In the genomic region with DNA sequence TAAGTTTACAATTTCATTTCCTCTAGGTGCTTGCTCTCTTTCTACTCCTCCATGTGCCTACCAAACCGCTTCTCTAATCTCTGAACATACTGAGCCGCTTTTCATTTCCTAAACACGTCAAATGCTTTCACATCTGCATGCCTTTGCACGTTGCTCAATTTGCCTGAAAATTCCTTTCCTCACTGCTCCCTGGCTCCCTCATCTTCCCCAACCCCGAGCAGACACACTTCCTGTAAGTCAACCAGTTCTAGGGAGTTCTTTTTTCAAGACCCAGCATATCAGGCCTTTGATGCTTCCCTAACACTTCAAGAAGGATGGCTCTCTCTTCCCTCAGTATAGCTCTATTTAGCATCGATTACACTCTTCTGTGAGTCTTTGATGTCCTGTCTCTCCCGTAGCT, we compare ENCODE assay signal across 23 cellular contexts. TPM values are rescaled to one million over a fixed set of nuclear protein-coding genes. Genes with fewer than 3 reads are reported as not detected.
DNase-seq lines count a peak whose midpoint lies in the region; ATAC-seq, FAIRE-seq and TF ChIP-seq lines count a peak whose summit lies in the region.
"Had no signal": no experiment of that assay in that cellular context is flagged by ENCODE, and none has a peak within 500 bp of the region (broad histone marks: within the 10 kb centered on the region; RNA-seq: fewer than 3 reads in every experiment).

No MANE protein-coding gene starts in this region.

- no peak overlapping the region for H3K9ac ChIP-seq in colonic mucosa (ENCODE audit: low read depth in 2 of 2, low read length in 2 of 2)

- no peak overlapping the region for H3K4me3 ChIP-seq in choroid plexus epithelial cell (ENCODE audit: low read depth, low read length)
- no peak overlapping the region for H3K4me3 ChIP-seq in colonic mucosa
- H3K4me3 ChIP-seq: tibial artery had no signal

- DNase-seq in left cardiac atrium (no peak), cardiac septum (ENCODE audit: low spot score) (no peak), choroid plexus epithelial cell (ENCODE audit: low read depth) (peak; percentile 48), iPS-NIHi7 (ENCODE audit: extremely low spot score) (peak; percentile 14), colonic mucosa (no peak), NCI-H2029 treated with DMSO at 0.1 percent for 48 hours (lab: John Stamatoyannopoulos, UW) (no peak), D721Med (ENCODE audit: insufficient read length, low spot score) (no peak), SIG-M5 treated with dmso at 0.1 percent for 504 hours (lab: John Stamatoyannopoulos, UW; ENCODE audit: unreplicated experiment) (no peak)
- DNase-seq: activated CD4-positive, alpha-beta T cell treated with anti-CD3 and anti-CD28 coated beads, Interleukin-2, amount 10 ng/mL, durations not matched to agents 24 days and 14 days; activated CD8-positive, alpha-beta memory T cell treated with anti-CD3 and anti-CD28 coated beads, Interleukin-2, amount 50 U/mL, for 4 hours; activated gamma-delta T cell treated with Interleukin-2 at 50 U/mL for 16 hours; DMS 273 treated with DMSO at 0.1 percent for 48 hours; GDM1; GOT3; MM.1S; NCI-H1694 treated with DMSO at 0.1 percent for 48 hours; NCI-H2227 treated with DMSO at 0.1 percent for 48 hours; SW 1271; tibial artery had no signal

- TF ChIP-seq CTCF in choroid plexus epithelial cell (conservative IDR thresholded peaks at IDR 0.05; ENCODE audit: low read depth, low read length) (no peak), colonic mucosa (IDR thresholded peaks at IDR 0.05) (no peak), D721Med (IDR thresholded peaks at IDR 0.05; ENCODE audit: insufficient read depth, missing control alignments) (no peak)

- H3K9me3 ChIP-seq in colonic mucosa: no peaks in the 10 kb centered on the region
- H3K9me3 ChIP-seq: tibial artery had no signal

- no peak for FAIRE-seq in D721Med (lab: Jason Lieb, UNC)
- FAIRE-seq: A204.1, colon, islet of Langerhans had no signal

- H3K27me3 ChIP-seq in colonic mucosa: no peaks in the 10 kb centered on the region
- H3K27me3 ChIP-seq: tibial artery had no signal

- no peaks in the 10 kb centered on the region for H3K4me1 ChIP-seq in colonic mucosa
- H3K4me1 ChIP-seq: tibial artery had no signal

- intact Hi-C loops in left cardiac atrium (cut with DNase I): no loop called here
- intact Hi-C loops in cardiac septum (cut with DNase I): no loop called here
- intact Hi-C loops in colonic mucosa (cut with DNase I): no loop called here

- H3K27ac ChIP-seq in colonic mucosa: no peak overlapping the region
- H3K27ac ChIP-seq: tibial artery had no signal

- ATAC-seq in left cardiac atrium: peak; percentile 34 to 70
- ATAC-seq: stimulated activated memory B cell treated with anti-CD40 and anti-IgM and Interleukin-4, amounts not matched to agents 10 μg/mL and 1 μg/mL and 100 μg/mL, for 72 hours had no signal

- no peaks in the 10 kb centered on the region for H3K36me3 ChIP-seq in colonic mucosa
- H3K36me3 ChIP-seq: tibial artery had no signal

RNA-seq across cellular contexts. Expression of gene LMO3, which starts 50.3 kb away (rescaled TPM):
- total RNA-seq in left cardiac atrium (1 to 10 TPM; 4.2 to 7.6 TPM), cardiac septum (0.38 TPM), colonic mucosa (1 to 10 TPM in 1 of 2 donors, under 1 TPM in 1; 0.72 to 8.1 TPM)
- total RNA-seq: activated CD4-positive, alpha-beta T cell treated with anti-CD3 and anti-CD28 coated beads, Interleukin-2, amount 10 ng/mL, durations not matched to agents 24 days and 14 days had no signal

Comparison
In these comparisons a context has a peak if more than half of its experiments do, and no peak if none do; other contexts are left out.
1. DNase-seq: peak in choroid plexus epithelial cell (single experiment) and iPS-NIHi7 (single experiment); none in left cardiac atrium (single experiment), cardiac septum (single experiment), colonic mucosa (single experiment), NCI-H2029 treated with DMSO at 0.1 percent for 48 hours (single experiment), D721Med (single experiment) and SIG-M5 treated with dmso at 0.1 percent for 504 hours (single experiment).